Comparison of ENCODE assay signal across 16 cellular contexts in genomic region chr2:162002623-162003200, GRCh38.
DNase-seq lines count a peak whose midpoint lies in the region; ATAC-seq and TF ChIP-seq lines count a peak whose summit lies in the region.
"Had no signal": no experiment of that assay in that cellular context is flagged by ENCODE, and none has a peak within 500 bp of the region (broad histone marks: within the 10 kb centered on the region; RNA-seq: fewer than 3 reads in every experiment).

No MANE protein-coding gene starts in this region.

- TF ChIP-seq CTCF in activated CD8-positive, alpha-beta T cell treated with anti-CD3 and anti-CD28 coated beads for 36 hours (IDR thresholded peaks at IDR 0.05): no peak

- CTCF ChIA-PET in activated CD8-positive, alpha-beta T cell treated with anti-CD3 and anti-CD28 coated beads, Interleukin-2, amount 10 ng/mL, durations not matched to agents 7 days and 5 days (lab: Charles Lee): interaction anchor here (0.7 to 1.5 kb wide), 4 partner anchors 10 to 47 kb away, joined by 3 to 5 read pairs (median 4); no protein-coding TSS in a partner anchor
- CTCF ChIA-PET in activated CD8-positive, alpha-beta T cell treated with anti-CD3 and anti-CD28 coated beads for 36 hours (lab: Charles Lee): interaction anchor here (1.4 kb wide), 1 partner anchor 416 kb away, joined by 4 read pairs; no protein-coding TSS in a partner anchor

- no peaks in the 10 kb centered on the region for H3K9me3 Mint-ChIP-seq in activated CD8-positive, alpha-beta T cell treated with anti-CD3 and anti-CD28 coated beads, Interleukin-2, amount 10 ng/mL, durations not matched to agents 7 days and 5 days (ENCODE audit: insufficient read depth)
- H3K9me3 Mint-ChIP-seq in activated CD8-positive, alpha-beta T cell treated with anti-CD3 and anti-CD28 coated beads for 36 hours: no peaks in the 10 kb centered on the region
- no peaks in the 10 kb centered on the region for H3K9me3 Mint-ChIP-seq in dendritic cell treated with granulocyte-macrophage colony-stimulating factor and Interleukin-4, amounts not matched to agents 40 ng/mL and 50 ng/mL, for 4 days
- H3K9me3 Mint-ChIP-seq in stimulated activated effector memory CD8-positive, alpha-beta T cell treated with anti-CD3 and anti-CD28 coated beads, Interleukin-12 subunit alpha, Interleukin-12 subunit beta, amount 100 ng/mL, for 72 hours: peaks cover 4% of the 10 kb centered on the region

- DNase-seq in activated CD8-positive, alpha-beta T cell treated with anti-CD3 and anti-CD28 coated beads, Interleukin-2, amount 10 ng/mL, durations not matched to agents 7 days and 5 days: no peak
- no peak for DNase-seq in activated CD8-positive, alpha-beta T cell treated with anti-CD3 and anti-CD28 coated beads for 36 hours
- DNase-seq in NCI-H1694 (lab: John Stamatoyannopoulos, UW) (peak; percentile 55), GM19240 (ENCODE audit: insufficient read length, low spot score) (no peak), SKM-1 (lab: John Stamatoyannopoulos, UW; ENCODE audit: unreplicated experiment) (no peak), NCI-H345 (lab: John Stamatoyannopoulos, UW) (no peak)
- no peak for DNase-seq in stimulated activated effector memory CD8-positive, alpha-beta T cell treated with anti-CD3 and anti-CD28 coated beads, Interleukin-12 subunit alpha, Interleukin-12 subunit beta, amount 100 ng/mL, for 72 hours (ENCODE audit: low spot score in 2 of 2)
- DNase-seq: activated CD8-positive, alpha-beta memory T cell treated with anti-CD3 and anti-CD28 coated beads, Interleukin-2, amount 50 U/mL, for 48 hours; Calu3; GOT3; Kasumi-1; kidney; NCI-H2081 treated with DMSO at 0.1 percent for 48 hours; pancreas; stomach had no signal

- POLR2A ChIA-PET in activated CD8-positive, alpha-beta T cell treated with anti-CD3 and anti-CD28 coated beads, Interleukin-2, amount 10 ng/mL, durations not matched to agents 7 days and 5 days (lab: Charles Lee): no interaction called here
- POLR2A ChIA-PET in activated CD8-positive, alpha-beta T cell treated with anti-CD3 and anti-CD28 coated beads for 36 hours (lab: Charles Lee): interaction anchor here (2.4 kb wide), 1 partner anchor 9 kb away, joined by 10 read pairs; no protein-coding TSS in a partner anchor

- H3K27ac Mint-ChIP-seq in activated CD8-positive, alpha-beta T cell treated with anti-CD3 and anti-CD28 coated beads, Interleukin-2, amount 10 ng/mL, durations not matched to agents 7 days and 5 days: peak overlapping the region; percentile 31
- no peak overlapping the region for H3K27ac Mint-ChIP-seq in activated CD8-positive, alpha-beta T cell treated with anti-CD3 and anti-CD28 coated beads for 36 hours
- peak overlapping the region; percentile 72 for H3K27ac Mint-ChIP-seq in dendritic cell treated with granulocyte-macrophage colony-stimulating factor and Interleukin-4, amounts not matched to agents 40 ng/mL and 50 ng/mL, for 4 days
- peak overlapping the region; percentile 71 for H3K27ac Mint-ChIP-seq in stimulated activated effector memory CD8-positive, alpha-beta T cell treated with anti-CD3 and anti-CD28 coated beads, Interleukin-12 subunit alpha, Interleukin-12 subunit beta, amount 100 ng/mL, for 72 hours

- H3K36me3 Mint-ChIP-seq in activated CD8-positive, alpha-beta T cell treated with anti-CD3 and anti-CD28 coated beads, Interleukin-2, amount 10 ng/mL, durations not matched to agents 7 days and 5 days (ENCODE audit: low read depth): peaks cover 90% of the 10 kb centered on the region
- H3K36me3 Mint-ChIP-seq in activated CD8-positive, alpha-beta T cell treated with anti-CD3 and anti-CD28 coated beads for 36 hours (ENCODE audit: low read depth): peaks cover 60% of the 10 kb centered on the region
- H3K36me3 Mint-ChIP-seq in dendritic cell treated with granulocyte-macrophage colony-stimulating factor and Interleukin-4, amounts not matched to agents 40 ng/mL and 50 ng/mL, for 4 days (ENCODE audit: low read depth): no peaks in the 10 kb centered on the region
- peaks cover 73% of the 10 kb centered on the region for H3K36me3 Mint-ChIP-seq in stimulated activated effector memory CD8-positive, alpha-beta T cell treated with anti-CD3 and anti-CD28 coated beads, Interleukin-12 subunit alpha, Interleukin-12 subunit beta, amount 100 ng/mL, for 72 hours

- intact Hi-C loops in activated CD8-positive, alpha-beta T cell treated with anti-CD3 and anti-CD28 coated beads for 36 hours (cut with micrococcal nuclease): no loop called here
- intact Hi-C loops in dendritic cell treated with granulocyte-macrophage colony-stimulating factor and Interleukin-4, amounts not matched to agents 40 ng/mL and 50 ng/mL, for 4 days (cut with micrococcal nuclease): loop anchor here (10.0 kb wide), 1 partner anchor 418 kb away; no protein-coding TSS in a partner anchor

- no peaks in the 10 kb centered on the region for H3K27me3 Mint-ChIP-seq in activated CD8-positive, alpha-beta T cell treated with anti-CD3 and anti-CD28 coated beads, Interleukin-2, amount 10 ng/mL, durations not matched to agents 7 days and 5 days (ENCODE audit: low read depth)
- H3K27me3 Mint-ChIP-seq in activated CD8-positive, alpha-beta T cell treated with anti-CD3 and anti-CD28 coated beads for 36 hours: no peaks in the 10 kb centered on the region
- no peaks in the 10 kb centered on the region for H3K27me3 Mint-ChIP-seq in dendritic cell treated with granulocyte-macrophage colony-stimulating factor and Interleukin-4, amounts not matched to agents 40 ng/mL and 50 ng/mL, for 4 days

- ATAC-seq in activated CD8-positive, alpha-beta T cell treated with anti-CD3 and anti-CD28 coated beads, Interleukin-2, amount 10 ng/mL, durations not matched to agents 7 days and 5 days: no peak
- no peak for ATAC-seq in activated CD8-positive, alpha-beta T cell treated with anti-CD3 and anti-CD28 coated beads for 36 hours
- no peak for ATAC-seq in stimulated activated effector memory CD8-positive, alpha-beta T cell treated with anti-CD3 and anti-CD28 coated beads, Interleukin-12 subunit alpha, Interleukin-12 subunit beta, amount 100 ng/mL, for 72 hours
- ATAC-seq: pancreas had no signal

- H3K4me3 Mint-ChIP-seq in activated CD8-positive, alpha-beta T cell treated with anti-CD3 and anti-CD28 coated beads, Interleukin-2, amount 10 ng/mL, durations not matched to agents 7 days and 5 days: no peak overlapping the region
- no peak overlapping the region for H3K4me3 Mint-ChIP-seq in activated CD8-positive, alpha-beta T cell treated with anti-CD3 and anti-CD28 coated beads for 36 hours
- H3K4me3 Mint-ChIP-seq in dendritic cell treated with granulocyte-macrophage colony-stimulating factor and Interleukin-4, amounts not matched to agents 40 ng/mL and 50 ng/mL, for 4 days: peak overlapping the region; percentile 44
- H3K4me3 Mint-ChIP-seq in stimulated activated effector memory CD8-positive, alpha-beta T cell treated with anti-CD3 and anti-CD28 coated beads, Interleukin-12 subunit alpha, Interleukin-12 subunit beta, amount 100 ng/mL, for 72 hours: no peak overlapping the region

- peaks cover 69% of the 10 kb centered on the region for H3K4me1 Mint-ChIP-seq in activated CD8-positive, alpha-beta T cell treated with anti-CD3 and anti-CD28 coated beads, Interleukin-2, amount 10 ng/mL, durations not matched to agents 7 days and 5 days (ENCODE audit: low read depth)
- H3K4me1 Mint-ChIP-seq in activated CD8-positive, alpha-beta T cell treated with anti-CD3 and anti-CD28 coated beads for 36 hours (ENCODE audit: low read depth): peaks cover 17% of the 10 kb centered on the region
- H3K4me1 Mint-ChIP-seq in dendritic cell treated with granulocyte-macrophage colony-stimulating factor and Interleukin-4, amounts not matched to agents 40 ng/mL and 50 ng/mL, for 4 days (ENCODE audit: low read depth): peaks cover 54% of the 10 kb centered on the region
- peaks cover 30% of the 10 kb centered on the region for H3K4me1 Mint-ChIP-seq in stimulated activated effector memory CD8-positive, alpha-beta T cell treated with anti-CD3 and anti-CD28 coated beads, Interleukin-12 subunit alpha, Interleukin-12 subunit beta, amount 100 ng/mL, for 72 hours
